ENCODE assay signal across 21 cellular contexts in the genomic region with DNA sequence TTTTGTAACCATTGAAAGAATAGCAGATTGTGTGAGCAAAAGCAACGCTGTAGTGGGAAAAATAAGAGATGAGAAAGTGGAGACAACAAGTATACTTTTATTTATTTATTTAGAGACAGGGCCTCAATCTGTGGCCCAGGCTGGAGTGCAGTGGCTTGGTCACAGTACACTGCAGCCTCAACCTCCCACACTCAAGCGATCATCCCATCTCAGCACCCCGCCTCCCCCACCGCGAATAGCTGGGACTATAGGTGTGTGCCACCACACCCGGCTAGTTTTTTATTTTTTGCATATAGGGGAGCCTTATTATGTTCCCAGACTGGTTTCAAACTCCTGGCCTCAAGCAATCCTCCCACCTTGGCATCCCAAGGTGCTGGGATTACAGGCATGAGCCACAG. TPM values are rescaled to one million over a fixed set of nuclear protein-coding genes. Genes with fewer than 3 reads are reported as not detected.
DNase-seq lines count a peak whose midpoint lies in the region; ATAC-seq and TF ChIP-seq lines count a peak whose summit lies in the region.
"Had no signal": no experiment of that assay in that cellular context is flagged by ENCODE, and none has a peak within 500 bp of the region (broad histone marks: within the 10 kb centered on the region; RNA-seq: fewer than 3 reads in every experiment).

No MANE protein-coding gene starts in this region.

- H3K4me1 ChIP-seq in CD4-positive, CD25-positive, alpha-beta regulatory T cell (ENCODE audit: control insufficient read depth, insufficient read depth, low read length, poor library complexity, severe bottlenecking): peaks cover 24% of the 10 kb centered on the region
- H3K4me1 ChIP-seq: colonic mucosa had no signal

- H3K9me3 ChIP-seq in CD4-positive, CD25-positive, alpha-beta regulatory T cell (ENCODE audit: control insufficient read depth in 2 of 2, low read length in 2 of 2): no peaks in the 10 kb centered on the region
- H3K9me3 ChIP-seq: colonic mucosa, mucosa of descending colon, SJCRH30 had no signal

- H3K27ac ChIP-seq in CD4-positive, CD25-positive, alpha-beta regulatory T cell (ENCODE audit: insufficient read depth, low read length, poor library complexity, severe bottlenecking): no peak overlapping the region
- H3K27ac ChIP-seq: colonic mucosa, KMS-11, SJCRH30 had no signal

- DNase-seq in CD4-positive, CD25-positive, alpha-beta regulatory T cell: no peak
- no peak for DNase-seq in Calu3
- no peak for DNase-seq in activated naive CD8-positive, alpha-beta T cell treated with anti-CD3 and anti-CD28 coated beads for 36 hours
- DNase-seq in naive thymus-derived CD8-positive, alpha-beta T cell: no peak
- DNase-seq in left lobe of liver (ENCODE audit: low spot score): no peak
- DNase-seq in mesenteric fat pad (ENCODE audit: low spot score): no peak
- no peak for DNase-seq in NCI-H1092 treated with DMSO at 0.1 percent for 48 hours (lab: John Stamatoyannopoulos, UW)
- DNase-seq in NCI-H2029 treated with DMSO at 0.1 percent for 48 hours (lab: John Stamatoyannopoulos, UW): no peak
- DNase-seq: AML-193; aorta; colonic mucosa; DMS 273 treated with DMSO at 0.1 percent for 48 hours; foreskin keratinocyte; left cardiac atrium; mucosa of descending colon; NCI-H1105 treated with DMSO at 0.1 percent for 48 hours; PC-3; SJCRH30; stimulated activated CD4-positive, alpha-beta T cell treated with anti-CD3 and anti-CD28 coated beads, Interleukin-4, amount 100 ng/mL, for 1 hour had no signal

- peaks cover 5% of the 10 kb centered on the region for H3K27me3 Mint-ChIP-seq in CD4-positive, CD25-positive, alpha-beta regulatory T cell
- H3K27me3 Mint-ChIP-seq in Calu3 (ENCODE audit: unreplicated experiment): no peaks in the 10 kb centered on the region
- H3K27me3 Mint-ChIP-seq in activated naive CD8-positive, alpha-beta T cell treated with anti-CD3 and anti-CD28 coated beads for 36 hours: peaks cover 20% of the 10 kb centered on the region
- peaks cover 9 to 18% (median 12%) of the 10 kb centered on the region in 5 donors for H3K27me3 Mint-ChIP-seq in naive thymus-derived CD8-positive, alpha-beta T cell

- peaks cover 0 to 3% (median 0%) of the 10 kb centered on the region in 7 donors for H3K9me3 Mint-ChIP-seq in CD4-positive, CD25-positive, alpha-beta regulatory T cell
- H3K9me3 Mint-ChIP-seq in Calu3 (ENCODE audit: low read depth, unreplicated experiment): no peaks in the 10 kb centered on the region
- H3K9me3 Mint-ChIP-seq in activated naive CD8-positive, alpha-beta T cell treated with anti-CD3 and anti-CD28 coated beads for 36 hours: no peaks in the 10 kb centered on the region
- H3K9me3 Mint-ChIP-seq in naive thymus-derived CD8-positive, alpha-beta T cell: no peaks in the 10 kb centered on the region

- TF ChIP-seq CTCF in Calu3 (IDR thresholded peaks at IDR 0.05; ENCODE audit: unreplicated experiment): no peak

- H3K27me3 ChIP-seq in CD4-positive, CD25-positive, alpha-beta regulatory T cell (ENCODE audit: control insufficient read depth, insufficient read depth, low read length): no peaks in the 10 kb centered on the region
- H3K27me3 ChIP-seq: colonic mucosa, foreskin keratinocyte, SJCRH30 had no signal

- no peaks in the 10 kb centered on the region for H3K36me3 Mint-ChIP-seq in CD4-positive, CD25-positive, alpha-beta regulatory T cell
- peaks cover 28% of the 10 kb centered on the region for H3K36me3 Mint-ChIP-seq in Calu3 (ENCODE audit: insufficient read depth, unreplicated experiment)
- no peaks in the 10 kb centered on the region for H3K36me3 Mint-ChIP-seq in activated naive CD8-positive, alpha-beta T cell treated with anti-CD3 and anti-CD28 coated beads for 36 hours
- no peaks in the 10 kb centered on the region for H3K36me3 Mint-ChIP-seq in naive thymus-derived CD8-positive, alpha-beta T cell

- POLR2A ChIA-PET in naive thymus-derived CD8-positive, alpha-beta T cell (lab: Charles Lee): no interaction called here

- CTCF ChIA-PET in Calu3 (lab: Charles Lee): no interaction called here

- BruUV-seq in Calu3 (replicated peaks; lab: Mats Ljungman, UMichigan): no TSS peak

- H3K36me3 ChIP-seq in CD4-positive, CD25-positive, alpha-beta regulatory T cell (ENCODE audit: control insufficient read depth, insufficient read depth, low read length): no peaks in the 10 kb centered on the region
- H3K36me3 ChIP-seq: colonic mucosa, SJCRH30 had no signal

- intact Hi-C loops in Calu3 (cut with micrococcal nuclease; ENCODE audit: unreplicated experiment): no loop called here

- H3K4me3 ChIP-seq in CD4-positive, CD25-positive, alpha-beta regulatory T cell (ENCODE audit: low read depth, low read length): no peak overlapping the region
- H3K4me3 ChIP-seq: colonic mucosa, mucosa of descending colon, skin epidermis had no signal

- peaks cover 12 to 26% (median 20%) of the 10 kb centered on the region in 4 donors for H3K4me1 Mint-ChIP-seq in CD4-positive, CD25-positive, alpha-beta regulatory T cell
- H3K4me1 Mint-ChIP-seq in Calu3 (ENCODE audit: low read depth, unreplicated experiment): peaks cover 34% of the 10 kb centered on the region
- H3K4me1 Mint-ChIP-seq in activated naive CD8-positive, alpha-beta T cell treated with anti-CD3 and anti-CD28 coated beads for 36 hours: peaks cover 14% of the 10 kb centered on the region
- peaks cover 14 to 23% (median 14%) of the 10 kb centered on the region in 4 donors for H3K4me1 Mint-ChIP-seq in naive thymus-derived CD8-positive, alpha-beta T cell

- peak overlapping the region in 2 of 3 donors; percentile 66 to 92 for H3K27ac Mint-ChIP-seq in CD4-positive, CD25-positive, alpha-beta regulatory T cell
- no peak overlapping the region for H3K27ac Mint-ChIP-seq in Calu3 (ENCODE audit: unreplicated experiment)
- H3K27ac Mint-ChIP-seq in activated naive CD8-positive, alpha-beta T cell treated with anti-CD3 and anti-CD28 coated beads for 36 hours: no peak overlapping the region
- peak overlapping the region in 6 of 10 donors; percentile 3 to 92 (median 49) for H3K27ac Mint-ChIP-seq in naive thymus-derived CD8-positive, alpha-beta T cell

- peak overlapping the region; percentile 96 to 98 (median 98) for H3K4me3 Mint-ChIP-seq in CD4-positive, CD25-positive, alpha-beta regulatory T cell
- peak overlapping the region; percentile 96 for H3K4me3 Mint-ChIP-seq in Calu3 (ENCODE audit: low read depth, unreplicated experiment)
- H3K4me3 Mint-ChIP-seq in activated naive CD8-positive, alpha-beta T cell treated with anti-CD3 and anti-CD28 coated beads for 36 hours: peak overlapping the region; percentile 18
- peak overlapping the region; percentile 34 to 98 (median 96) for H3K4me3 Mint-ChIP-seq in naive thymus-derived CD8-positive, alpha-beta T cell

- no peak for ATAC-seq in CD4-positive, CD25-positive, alpha-beta regulatory T cell (ENCODE audit: low read depth in 2 of 2)
- ATAC-seq in naive thymus-derived CD8-positive, alpha-beta T cell: no peak
- ATAC-seq in left lobe of liver: no peak
- ATAC-seq: foreskin keratinocyte, left cardiac atrium, mucosa of descending colon, PC-3 had no signal

RNA-seq across cellular contexts. Expression of a gene that starts 1.6 kb away (rescaled TPM):
- 12.7 TPM for total RNA-seq in CD4-positive, CD25-positive, alpha-beta regulatory T cell
- polyA plus RNA-seq in CD4-positive, CD25-positive, alpha-beta regulatory T cell: 10 to 100 TPM; 17.0 to 23.4 (median 20.2) TPM
- 20.4 and 22.4 TPM in 2 replicates for total RNA-seq in Calu3 (2022)
- total RNA-seq in activated naive CD8-positive, alpha-beta T cell treated with anti-CD3 and anti-CD28 coated beads for 36 hours: 1 to 10 TPM; 4.6 to 5.0 TPM
- total RNA-seq in naive thymus-derived CD8-positive, alpha-beta T cell: 1 to 10 TPM; 5.8 to 8.0 TPM
- polyA plus RNA-seq in naive thymus-derived CD8-positive, alpha-beta T cell: 1 to 10 TPM; 5.2 to 8.3 (median 5.7) TPM
- total RNA-seq in left lobe of liver: 11.6 TPM
- total RNA-seq in mesenteric fat pad: 14.3 TPM

Comparison
In these comparisons a context has a peak if more than half of its experiments do, and no peak if none do; other contexts are left out.
1. H3K27ac Mint-ChIP-seq: peak in CD4-positive, CD25-positive, alpha-beta regulatory T cell (2 of 3) and naive thymus-derived CD8-positive, alpha-beta T cell (6 of 10); none in Calu3 (single experiment) and activated naive CD8-positive, alpha-beta T cell treated with anti-CD3 and anti-CD28 coated beads for 36 hours (single experiment).
2. H3K4me3 Mint-ChIP-seq: peak in every context shown above with its lines; median percentile 98 in CD4-positive, CD25-positive, alpha-beta regulatory T cell; 96 in Calu3; 96 in naive thymus-derived CD8-positive, alpha-beta T cell; 18 in activated naive CD8-positive, alpha-beta T cell treated with anti-CD3 and anti-CD28 coated beads for 36 hours.